ENCODE assay signal across 10 cellular contexts in genomic region chr1:30756206-30756544, GRCh38. TPM values are rescaled to one million over a fixed set of nuclear protein-coding genes. Genes with fewer than 3 reads are reported as not detected.
DNase-seq lines count a peak whose midpoint lies in the region; ATAC-seq and TF ChIP-seq lines count a peak whose summit lies in the region.
"Had no signal": no experiment of that assay in that cellular context is flagged by ENCODE, and none has a peak within 500 bp of the region (broad histone marks: within the 10 kb centered on the region; RNA-seq: fewer than 3 reads in every experiment).

No MANE protein-coding gene starts in this region.

- intact Hi-C loops in esophagus muscularis mucosa (cut with DNase I) = no loop called here

- no peaks in the 10 kb centered on the region for H3K9me3 ChIP-seq in Peyer's patch
- H3K9me3 ChIP-seq in esophagus muscularis mucosa = no peaks in the 10 kb centered on the region
- H3K9me3 ChIP-seq: vagina had no signal

- peaks cover 52% of the 10 kb centered on the region for H3K36me3 Mint-ChIP-seq in T-helper 2 cell treated with Interferon-gamma antibody and Interleukin-4, amounts not matched to agents 5 μg/mL and 100 μg/mL, for 36 hours (ENCODE audit: low read depth)
- peaks cover 58% of the 10 kb centered on the region for H3K36me3 Mint-ChIP-seq in stimulated activated effector memory CD8-positive, alpha-beta T cell treated with anti-CD3 and anti-CD28 coated beads, Interleukin-12 subunit alpha, Interleukin-12 subunit beta, amount 100 ng/mL, for 72 hours
- H3K36me3 Mint-ChIP-seq in mesothelial cell of epicardium = no peaks in the 10 kb centered on the region

- no peak for TF ChIP-seq POLR2A in Peyer's patch (IDR thresholded peaks at IDR 0.05)
- TF ChIP-seq POLR2A in esophagus muscularis mucosa (IDR thresholded peaks at IDR 0.05; ENCODE audit: low read depth) = no peak

- peak overlapping the region; percentile 81 to 97 (median 88) for H3K27ac ChIP-seq in Peyer's patch
- H3K27ac ChIP-seq in esophagus muscularis mucosa (replicated peaks in 1 of 4) = peak overlapping the region in 3 of 4 donors; percentile 13 to 76 (median 16)

- peak overlapping the region; percentile 100 for H3K4me3 Mint-ChIP-seq in T-helper 2 cell treated with Interferon-gamma antibody and Interleukin-4, amounts not matched to agents 5 μg/mL and 100 μg/mL, for 36 hours
- peak overlapping the region; percentile 99 for H3K4me3 Mint-ChIP-seq in stimulated activated effector memory CD8-positive, alpha-beta T cell treated with anti-CD3 and anti-CD28 coated beads, Interleukin-12 subunit alpha, Interleukin-12 subunit beta, amount 100 ng/mL, for 72 hours
- H3K4me3 Mint-ChIP-seq in mesothelial cell of epicardium = no peak overlapping the region

- H3K9me3 Mint-ChIP-seq in T-helper 2 cell treated with Interferon-gamma antibody and Interleukin-4, amounts not matched to agents 5 μg/mL and 100 μg/mL, for 36 hours = no peaks in the 10 kb centered on the region
- H3K9me3 Mint-ChIP-seq in stimulated activated effector memory CD8-positive, alpha-beta T cell treated with anti-CD3 and anti-CD28 coated beads, Interleukin-12 subunit alpha, Interleukin-12 subunit beta, amount 100 ng/mL, for 72 hours = no peaks in the 10 kb centered on the region
- H3K9me3 Mint-ChIP-seq in mesothelial cell of epicardium = no peaks in the 10 kb centered on the region

- H3K36me3 ChIP-seq in Peyer's patch (no peaks in the 10 kb centered on the region), esophagus muscularis mucosa (no peaks in the 10 kb centered on the region)
- H3K36me3 ChIP-seq: vagina had no signal

- peak overlapping the region; percentile 99 for H3K27ac Mint-ChIP-seq in T-helper 2 cell treated with Interferon-gamma antibody and Interleukin-4, amounts not matched to agents 5 μg/mL and 100 μg/mL, for 36 hours
- peak overlapping the region; percentile 99 for H3K27ac Mint-ChIP-seq in stimulated activated effector memory CD8-positive, alpha-beta T cell treated with anti-CD3 and anti-CD28 coated beads, Interleukin-12 subunit alpha, Interleukin-12 subunit beta, amount 100 ng/mL, for 72 hours
- H3K27ac Mint-ChIP-seq in mesothelial cell of epicardium = no peak overlapping the region

- ATAC-seq in stimulated activated effector memory CD8-positive, alpha-beta T cell treated with anti-CD3 and anti-CD28 coated beads, Interleukin-12 subunit alpha, Interleukin-12 subunit beta, amount 100 ng/mL, for 72 hours = peak; percentile 0
- no peak for ATAC-seq in HG02759 (IDR thresholded peaks at IDR 0.05; ENCODE audit: unreplicated experiment)

- peaks cover 79% of the 10 kb centered on the region for H3K4me1 Mint-ChIP-seq in T-helper 2 cell treated with Interferon-gamma antibody and Interleukin-4, amounts not matched to agents 5 μg/mL and 100 μg/mL, for 36 hours (ENCODE audit: low read depth)
- H3K4me1 Mint-ChIP-seq in stimulated activated effector memory CD8-positive, alpha-beta T cell treated with anti-CD3 and anti-CD28 coated beads, Interleukin-12 subunit alpha, Interleukin-12 subunit beta, amount 100 ng/mL, for 72 hours = peaks cover 92% of the 10 kb centered on the region
- H3K4me1 Mint-ChIP-seq in mesothelial cell of epicardium = peaks cover 11% of the 10 kb centered on the region

- H3K4me3 ChIP-seq in Peyer's patch (peak overlapping the region; percentile 47 to 70 (median 60)), esophagus muscularis mucosa (peak overlapping the region; percentile 22 to 57 (median 36))

- H3K27me3 Mint-ChIP-seq in T-helper 2 cell treated with Interferon-gamma antibody and Interleukin-4, amounts not matched to agents 5 μg/mL and 100 μg/mL, for 36 hours (ENCODE audit: low read depth) = no peaks in the 10 kb centered on the region
- no peaks in the 10 kb centered on the region for H3K27me3 Mint-ChIP-seq in mesothelial cell of epicardium (ENCODE audit: low read depth)

- no peak for DNase-seq in T-helper 2 cell treated with Interferon-gamma antibody and Interleukin-4, amounts not matched to agents 5 μg/mL and 100 μg/mL, for 36 hours (ENCODE audit: low spot score)
- DNase-seq in T-helper 2 cell = no peak
- no peak for DNase-seq in Peyer's patch
- DNase-seq in esophagus muscularis mucosa (ENCODE audit: extremely low spot score) = no peak
- DNase-seq in stimulated activated effector memory CD8-positive, alpha-beta T cell treated with anti-CD3 and anti-CD28 coated beads, Interleukin-12 subunit alpha, Interleukin-12 subunit beta, amount 100 ng/mL, for 72 hours (ENCODE audit: low spot score in 2 of 2) = no peak
- no peak for DNase-seq in mesothelial cell of epicardium (ENCODE audit: low spot score in 2 of 2, unreplicated experiment in 2 of 2)
- DNase-seq in effector CD8-positive, alpha-beta T cell (lab: John Stamatoyannopoulos, UW) = no peak
- DNase-seq: NCI-H69 had no signal

- H3K27me3 ChIP-seq in Peyer's patch (no peaks in the 10 kb centered on the region), esophagus muscularis mucosa (peaks cover 0 to 17% (median 0%) of the 10 kb centered on the region in 4 donors)
- H3K27me3 ChIP-seq: vagina had no signal

- WGBS in esophagus muscularis mucosa = 82% methylated on average over 4 of the region's 4 CpGs

- TF ChIP-seq CTCF in Peyer's patch (IDR thresholded peaks at IDR 0.05) (no peak), esophagus muscularis mucosa (IDR thresholded peaks at IDR 0.05) (no peak), mesothelial cell of epicardium (IDR thresholded peaks at IDR 0.05; ENCODE audit: unreplicated experiment) (no peak)

- no peak for TF ChIP-seq EP300 in esophagus muscularis mucosa (IDR thresholded peaks at IDR 0.05)

- H3K4me1 ChIP-seq in Peyer's patch = peaks cover 0 to 52% (median 24%) of the 10 kb centered on the region in 4 donors
- peaks cover 0 to 11% (median 6%) of the 10 kb centered on the region in 4 donors for H3K4me1 ChIP-seq in esophagus muscularis mucosa

RNA-seq across cellular contexts. Expression of gene LAPTM5, which starts 1.4 kb away (rescaled TPM):
- total RNA-seq in Peyer's patch (10 to 100 TPM; 10.3 to 77.6 (median 18.3) TPM), esophagus muscularis mucosa (10 to 100 TPM; 32.4 to 83.7 (median 36.3) TPM), mesothelial cell of epicardium (0.11 TPM in 1 of 3 replicates, not detected in the others)

RNA-seq across cellular contexts. Expression of gene MATN1, which starts 32.8 kb away (rescaled TPM):
- total RNA-seq in Peyer's patch (not detected), esophagus muscularis mucosa (not detected), mesothelial cell of epicardium (4.0 to 5.6 TPM (median 4.9 TPM) in 3 replicates)

Comparison
In these comparisons a context has a peak if more than half of its experiments do, and no peak if none do; other contexts are left out.
1. RNA of gene LAPTM5, which starts 1.4 kb away (total RNA-seq): 32.4 to 83.7 TPM in esophagus muscularis mucosa and 10.3 to 77.6 TPM in Peyer's patch; 0.11 TPM in mesothelial cell of epicardium; every median in the first group is over 10 times any median in the second.